Comparison of ENCODE assay signal across 23 cellular contexts in the genomic region with DNA sequence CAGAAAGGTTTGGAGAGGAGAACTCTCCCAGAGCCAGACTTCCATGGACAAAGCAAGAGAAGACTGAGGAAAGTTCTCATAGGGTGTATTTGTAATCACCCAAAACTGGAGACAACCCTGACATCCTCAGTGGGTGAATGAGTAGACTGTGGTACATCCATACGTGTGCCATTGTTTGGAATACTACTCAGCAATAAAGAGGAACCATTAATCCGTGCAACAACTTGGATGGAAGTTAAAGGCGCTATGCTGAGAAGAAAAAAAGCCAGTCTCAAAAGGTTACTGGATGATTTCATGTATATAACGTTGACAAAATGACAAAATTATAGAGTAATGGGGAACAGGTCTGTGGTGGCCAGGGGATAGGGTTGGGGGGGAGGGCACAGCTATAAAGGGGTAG.
"Had no signal": no experiment of that assay in that cellular context is flagged by ENCODE, and none has a peak within 500 bp of the region (broad histone marks: within the 10 kb centered on the region; RNA-seq: fewer than 3 reads in every experiment).

No MANE protein-coding gene starts in this region.

- H3K9me3 ChIP-seq: colonic mucosa, esophagus squamous epithelium, gastrocnemius medialis, lower lobe of right lung, mucosa of descending colon had no signal

- H3K27me3 ChIP-seq: colonic mucosa, esophagus squamous epithelium, gastrocnemius medialis had no signal

- H3K27ac Mint-ChIP-seq: dendritic cell treated with granulocyte-macrophage colony-stimulating factor and Interleukin-4, amounts not matched to agents 40 ng/mL and 50 ng/mL, for 4 days; effector memory CD8-positive, alpha-beta T cell; endodermal cell; mesothelial cell of epicardium; naive B cell; naive thymus-derived CD8-positive, alpha-beta T cell had no signal

- H3K36me3 ChIP-seq: colonic mucosa, esophagus squamous epithelium, gastrocnemius medialis, lower lobe of right lung had no signal

- H3K4me1 ChIP-seq: colonic mucosa, esophagus squamous epithelium, lower lobe of right lung had no signal

- DNase-seq: colonic mucosa; cortex of kidney; effector CD8-positive, alpha-beta T cell; effector memory CD8-positive, alpha-beta T cell; endodermal cell; esophagus squamous epithelium; foreskin fibroblast; foreskin melanocyte; gastrocnemius medialis; glutamatergic neuron; head of caudate nucleus; hippocampal formation; left cardiac atrium; left ventricle myocardium superior; lower lobe of right lung; mesenchymal stem cell; mucosa of descending colon; naive B cell; naive thymus-derived CD8-positive, alpha-beta T cell had no signal

- H3K9me3 Mint-ChIP-seq: dendritic cell treated with granulocyte-macrophage colony-stimulating factor and Interleukin-4, amounts not matched to agents 40 ng/mL and 50 ng/mL, for 4 days; effector memory CD8-positive, alpha-beta T cell; mesothelial cell of epicardium; naive B cell; naive thymus-derived CD8-positive, alpha-beta T cell had no signal

- H3K36me3 Mint-ChIP-seq: mesothelial cell of epicardium; naive B cell; naive thymus-derived CD8-positive, alpha-beta T cell had no signal

- ATAC-seq: effector memory CD8-positive, alpha-beta T cell; esophagus mucosa; gastrocnemius medialis; left cardiac atrium; left ventricle myocardium superior; lower lobe of right lung; mucosa of descending colon; naive thymus-derived CD8-positive, alpha-beta T cell had no signal

- H3K4me3 Mint-ChIP-seq: dendritic cell treated with granulocyte-macrophage colony-stimulating factor and Interleukin-4, amounts not matched to agents 40 ng/mL and 50 ng/mL, for 4 days; effector memory CD8-positive, alpha-beta T cell; endodermal cell; mesothelial cell of epicardium; naive B cell; naive thymus-derived CD8-positive, alpha-beta T cell had no signal

- H3K27ac ChIP-seq: colonic mucosa, epithelial cell of prostate, esophagus squamous epithelium, gastrocnemius medialis, lower lobe of right lung had no signal

- H3K4me3 ChIP-seq: colonic mucosa, esophagus squamous epithelium, gastrocnemius medialis, lower lobe of right lung, mucosa of descending colon had no signal

- H3K4me1 Mint-ChIP-seq: naive B cell had no signal
